8 cellular contexts compared by ENCODE assay signal in the genomic region with DNA sequence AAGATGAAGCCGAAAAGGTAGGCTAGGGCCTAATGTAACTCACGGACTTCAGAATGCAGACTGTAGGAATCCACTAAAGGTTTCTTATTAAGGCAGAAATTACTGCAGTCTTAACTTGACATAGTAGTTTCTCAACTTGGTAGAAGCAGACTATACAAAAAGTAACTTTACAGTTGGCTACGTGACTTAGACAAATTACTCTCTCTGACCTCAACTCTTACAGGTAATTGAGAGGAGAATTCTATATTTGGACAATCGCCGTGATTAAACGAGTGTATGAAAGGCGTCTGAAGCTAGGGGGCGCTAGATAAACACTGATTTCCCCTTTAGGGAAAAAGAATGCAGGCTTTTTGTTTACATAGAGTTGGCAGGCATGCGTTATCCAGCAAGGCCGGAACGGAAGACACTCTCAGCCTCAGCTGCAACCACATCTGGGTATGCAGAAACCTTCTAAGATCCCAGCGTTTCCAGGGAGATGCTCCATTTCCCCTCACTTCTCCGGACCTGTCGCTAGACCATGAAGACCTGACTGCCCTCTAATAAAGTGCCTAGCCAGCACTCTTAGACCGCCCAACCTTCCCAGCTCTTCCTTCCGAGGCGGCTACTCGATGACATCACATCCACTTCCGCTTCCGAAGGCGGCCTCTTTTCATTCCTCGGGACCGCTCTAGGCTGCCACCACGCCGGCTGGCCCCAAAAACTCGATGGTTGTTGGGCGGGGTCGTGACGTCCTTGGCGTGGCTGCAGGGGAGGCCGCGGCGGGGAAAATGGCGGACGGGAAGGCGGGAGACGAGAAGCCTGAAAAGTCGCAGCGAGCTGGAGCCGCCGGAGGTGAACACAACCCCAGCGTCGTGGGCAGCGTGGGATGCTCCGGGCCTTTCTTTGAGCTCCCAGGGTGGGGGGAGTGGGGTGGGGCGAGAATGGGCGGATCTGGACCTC. TPM values are rescaled to one million over a fixed set of nuclear protein-coding genes. Genes with fewer than 3 reads are reported as not detected.
DNase-seq lines count a peak whose midpoint lies in the region; ATAC-seq lines count a peak whose summit lies in the region.

Gene PCNP, plus strand, starts transcription at position 732 of the 939 bp plus-strand sequence. Its CDS starts 36 bp downstream, at position 768.

- no peaks in the 10 kb centered on the region for H3K27me3 Mint-ChIP-seq in IgD-negative memory B cell

- H3K27ac Mint-ChIP-seq in IgD-negative memory B cell: peak within 1 kb of the TSS; percentile 96 to 100 (median 98)

- H3K36me3 Mint-ChIP-seq in IgD-negative memory B cell: no peaks in the 10 kb centered on the region

- peaks cover 28 to 36% (median 32%) of the 10 kb centered on the region in 3 donors for H3K4me1 Mint-ChIP-seq in IgD-negative memory B cell

- H3K27ac ChIP-seq in epithelial cell of prostate: peak within 1 kb of the TSS; percentile 98

- H3K4me3 Mint-ChIP-seq in IgD-negative memory B cell: peak within 1 kb of the TSS; percentile 93 to 100 (median 95)

- peak; percentile 92 for ATAC-seq in GM21528 (IDR thresholded peaks at IDR 0.05; ENCODE audit: low FRiP score, unreplicated experiment)

- H3K9me3 Mint-ChIP-seq in IgD-negative memory B cell: no peaks in the 10 kb centered on the region

- DNase-seq in DMS114 treated with DMSO at 0.1 percent for 48 hours (lab: John Stamatoyannopoulos, UW; ENCODE audit: unreplicated experiment) (peak; percentile 96), OCI-M2 (lab: John Stamatoyannopoulos, UW; ENCODE audit: unreplicated experiment) (peak; percentile 97), activated T-cell treated with anti-CD3 and anti-CD28 coated beads for 48 hours (ENCODE audit: low read depth) (peak; percentile 98), epithelial cell of prostate (ENCODE audit: low read depth, low spot score) (peak; percentile 96), mucosa of gallbladder (ENCODE audit: low spot score) (peak; percentile 99)
- DNase-seq in stimulated activated CD8-positive, alpha-beta memory T cell treated with anti-CD3 and anti-CD28 coated beads, Interleukin-4, amount 100 ng/mL, for 48 hours: peak; percentile 100

RNA-seq across cellular contexts. Expression of gene PCNP, which starts in this region (rescaled TPM):
- polyA plus RNA-seq in IgD-negative memory B cell: 119 TPM
- 139 TPM for total RNA-seq in mucosa of gallbladder

Comparison
In these comparisons a context has a peak if more than half of its experiments do, and no peak if none do; other contexts are left out.
1. Peak in every context shown above with its lines: DNase-seq, ATAC-seq and H3K27ac ChIP-seq.